In genomic region chr19:14333101-14333871, GRCh38 we compare ENCODE assay signal across 8 cellular contexts. TPM values are rescaled to one million over a fixed set of nuclear protein-coding genes. Genes with fewer than 3 reads are reported as not detected.
DNase-seq lines count a peak whose midpoint lies in the region; ATAC-seq and TF ChIP-seq lines count a peak whose summit lies in the region.

No MANE protein-coding gene starts in this region.

- peaks cover 0 to 7% (median 5%) of the 10 kb centered on the region in 9 donors for H3K4me1 ChIP-seq in heart right ventricle

- peak overlapping the region; percentile 21; the same call in 1 of the 2 replicates for H3K4me3 ChIP-seq in WI38 (ENCODE audit: low read depth, low read length)
- H3K4me3 ChIP-seq in heart right ventricle = peak overlapping the region in 9 of 10 donors; percentile 13 to 52 (median 37)
- H3K4me3 ChIP-seq in skin epidermis = peak overlapping the region in 5 of 7 experiments; percentile 10 to 26 (median 15)

- H3K27me3 ChIP-seq in heart right ventricle = peaks cover 0 to 10% (median under 1%) of the 10 kb centered on the region in 7 donors

- H3K36me3 ChIP-seq in heart right ventricle = no peaks in the 10 kb centered on the region

- peak; percentile 67 to 92 (median 74) for ATAC-seq in heart right ventricle
- ATAC-seq in HG02623 (IDR thresholded peaks at IDR 0.05; ENCODE audit: unreplicated experiment) = no peak

- TF ChIP-seq CTCF in WI38 (IDR thresholded peaks at IDR 0.05; ENCODE audit: low read depth, low read length) (no peak), heart right ventricle (IDR thresholded peaks at IDR 0.05) (no peak)

- 14 to 20% methylated on average over 35 to 37 of the region's 37 CpGs for WGBS in heart right ventricle, 2 donors

- H3K27ac ChIP-seq in heart right ventricle = peak overlapping the region in 3 of 10 donors; percentile 36 to 47 (median 47)
- peak overlapping the region in 7 of 21 experiments; percentile 0 to 65 (median 25) for H3K27ac ChIP-seq in skin epidermis

- intact Hi-C loops in heart right ventricle (cut with DNase I) = no loop called here

- DNase-seq in GM04504 (ENCODE audit: low read depth) (peak; percentile 10), heart right ventricle (peak; percentile 16 to 34), NCI-H2196 (lab: John Stamatoyannopoulos, UW; ENCODE audit: unreplicated experiment) (no peak), NCI-H2107 treated with DMSO at 0.1 percent for 48 hours (lab: John Stamatoyannopoulos, UW; ENCODE audit: unreplicated experiment) (no peak), amniotic stem cell (lab: John Stamatoyannopoulos, UW) (no peak)

- peaks cover 0 to 5% (median 0%) of the 10 kb centered on the region in 11 donors for H3K9me3 ChIP-seq in heart right ventricle

RNA-seq across cellular contexts. Expression of gene ADGRE5, which starts 48.0 kb away (rescaled TPM):
- total RNA-seq in heart right ventricle = 10 to 100 TPM; 24.0 to 58.0 (median 32.8) TPM
- polyA plus RNA-seq in heart right ventricle = 10 to 100 TPM; 14.5 to 30.6 TPM

Comparison
In these comparisons a context has a peak if more than half of its experiments do, and no peak if none do; other contexts are left out.
1. DNase-seq: peak in GM04504 (single experiment) and heart right ventricle (2 of 2); none in NCI-H2196 (single experiment), NCI-H2107 treated with DMSO at 0.1 percent for 48 hours (single experiment) and amniotic stem cell (single experiment).
2. Peak in every context shown above with its lines, with median percentiles within 50 percentile points of each other: H3K4me3 ChIP-seq.